In the genomic region with DNA sequence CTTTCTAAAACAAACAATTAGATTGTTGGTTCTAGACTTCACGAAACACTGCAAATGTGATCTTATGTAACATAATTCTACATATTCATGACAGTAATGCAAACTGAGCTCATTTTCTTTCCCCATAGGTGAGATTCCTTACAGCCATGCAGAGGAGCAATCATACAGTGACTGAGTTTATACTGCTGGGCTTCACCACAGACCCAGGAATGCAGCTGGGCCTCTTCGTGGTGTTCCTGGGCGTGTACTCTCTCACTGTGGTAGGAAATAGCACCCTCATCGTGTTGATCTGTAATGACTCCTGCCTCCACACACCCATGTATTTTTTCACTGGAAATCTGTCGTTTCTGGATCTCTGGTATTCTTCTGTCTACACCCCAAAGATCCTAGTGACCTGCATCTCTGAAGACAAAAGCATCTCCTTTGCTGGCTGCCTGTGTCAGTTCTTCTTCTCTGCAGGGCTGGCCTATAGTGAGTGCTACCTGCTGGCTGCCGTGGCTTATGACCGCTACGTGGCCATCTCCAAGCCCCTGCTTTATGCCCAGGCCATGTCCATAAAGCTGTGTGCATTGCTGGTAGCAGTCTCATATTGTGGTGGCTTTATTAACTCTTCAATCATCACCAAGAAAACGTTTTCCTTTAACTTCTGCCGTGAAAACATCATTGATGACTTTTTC, we compare ENCODE assay signal across 20 cellular contexts. TPM values are rescaled to one million over a fixed set of nuclear protein-coding genes. Genes with fewer than 3 reads are reported as not detected.
DNase-seq lines count a peak whose midpoint lies in the region; ATAC-seq and TF ChIP-seq lines count a peak whose summit lies in the region.
"Had no signal": no experiment of that assay in that cellular context is flagged by ENCODE, and none has a peak within 500 bp of the region (broad histone marks: within the 10 kb centered on the region; RNA-seq: fewer than 3 reads in every experiment).

No MANE protein-coding gene starts in this region.

- peaks cover 4% of the 10 kb centered on the region for H3K9me3 Mint-ChIP-seq in Calu3 (ENCODE audit: low read depth, unreplicated experiment)

- no peaks in the 10 kb centered on the region for H3K27me3 ChIP-seq in mammary epithelial cell (ENCODE audit: insufficient read depth, low read length)
- H3K27me3 ChIP-seq: esophagus muscularis mucosa, suprapubic skin had no signal

- DNase-seq in Calu3 (peak; percentile 51), KG1 (lab: John Stamatoyannopoulos, UW) (peak; percentile 15), mammary epithelial cell (peak; percentile 87), mucosa of descending colon (peak in 1 of 3 donors; percentile 23), COR-L47 (lab: John Stamatoyannopoulos, UW) (no peak), NCI-H748 treated with DMSO at 0.1 percent for 48 hours (lab: John Stamatoyannopoulos, UW) (no peak), NCI-H1048 (lab: John Stamatoyannopoulos, UW) (no peak)
- DNase-seq: activated CD8-positive, alpha-beta memory T cell treated with anti-CD3 and anti-CD28 coated beads, Interleukin-2, amount 50 U/mL, for 48 hours; activated effector memory CD4-positive, alpha-beta T cell treated with Interleukin-2 at 50 U/mL for 16 hours; amygdala; CD4-positive, CD25-positive, alpha-beta regulatory T cell; IMR-90; NCI-H1930; NCI-H446 had no signal

- H3K36me3 ChIP-seq in mammary epithelial cell (ENCODE audit: insufficient read depth, low read length), result no peaks in the 10 kb centered on the region
- no peaks in the 10 kb centered on the region for H3K36me3 ChIP-seq in mucosa of descending colon (ENCODE audit: low read depth)
- H3K36me3 ChIP-seq: esophagus muscularis mucosa, suprapubic skin had no signal

- H3K4me3 ChIP-seq in mammary epithelial cell (replicated peaks in 1 of 3; ENCODE audit: insufficient read depth in 1 of 3, low read depth in 2 of 3, low read length in 3 of 3) (no peak overlapping the region), mucosa of descending colon (no peak overlapping the region)
- H3K4me3 ChIP-seq: esophagus muscularis mucosa, suprapubic skin had no signal

- BruUV-seq in Calu3 (replicated peaks; lab: Mats Ljungman, UMichigan) (no TSS peak), mammary epithelial cell (replicated peaks; lab: Mats Ljungman, UMichigan) (no TSS peak)

- no peaks in the 10 kb centered on the region for H3K4me1 ChIP-seq in mammary epithelial cell (ENCODE audit: insufficient read depth, low read length)
- no peaks in the 10 kb centered on the region for H3K4me1 ChIP-seq in mucosa of descending colon (ENCODE audit: low read depth)
- H3K4me1 ChIP-seq: esophagus muscularis mucosa, suprapubic skin had no signal

- no peak overlapping the region for H3K4me3 Mint-ChIP-seq in Calu3 (ENCODE audit: low read depth, unreplicated experiment)
- H3K4me3 Mint-ChIP-seq: CD4-positive, CD25-positive, alpha-beta regulatory T cell; central memory CD8-positive, alpha-beta T cell had no signal

- H3K9ac ChIP-seq in mammary epithelial cell (ENCODE audit: insufficient read depth, low read length), result no peak overlapping the region

- TF ChIP-seq CTCF in Calu3 (IDR thresholded peaks at IDR 0.05; ENCODE audit: unreplicated experiment) (no peak), mammary epithelial cell (conservative IDR thresholded peaks at IDR 0.05 in 1 of 2, IDR thresholded peaks at IDR 0.05 in 1 of 2; ENCODE audit: extremely low read depth in 1 of 2, insufficient read depth in 1 of 2, low read depth in 1 of 2, low read length in 2 of 2) (no peak), mucosa of descending colon (IDR thresholded peaks at IDR 0.05) (no peak)

- H3K27ac Mint-ChIP-seq in Calu3 (ENCODE audit: unreplicated experiment), result no peak overlapping the region

- no peaks in the 10 kb centered on the region for H4K20me1 ChIP-seq in mammary epithelial cell (ENCODE audit: insufficient read depth, low read length)

- H3K4me1 Mint-ChIP-seq in Calu3 (ENCODE audit: low read depth, unreplicated experiment), result no peaks in the 10 kb centered on the region
- H3K4me1 Mint-ChIP-seq: CD4-positive, CD25-positive, alpha-beta regulatory T cell; central memory CD8-positive, alpha-beta T cell had no signal

- WGBS in mammary epithelial cell (ENCODE audit: low coverage, missing lambda C conversion rate), result 48% methylated on average over 10 of the region's 10 CpGs

- in situ Hi-C loops in mammary epithelial cell (cut with MboI; ENCODE audit: low sequenced_read_pairs in 2 of 2), result no loop called here

- no peaks in the 10 kb centered on the region for H3K36me3 Mint-ChIP-seq in Calu3 (ENCODE audit: insufficient read depth, unreplicated experiment)
- H3K36me3 Mint-ChIP-seq: CD4-positive, CD25-positive, alpha-beta regulatory T cell had no signal

- no peaks in the 10 kb centered on the region for H3K79me2 ChIP-seq in mammary epithelial cell (ENCODE audit: insufficient read depth, low read length)

- CTCF ChIA-PET in Calu3 (lab: Charles Lee) (no interaction called here), mammary epithelial cell (lab: Charles Lee; ENCODE audit: low non-redundant PET) (no interaction called here)

- H3K27me3 Mint-ChIP-seq in Calu3 (ENCODE audit: unreplicated experiment), result no peaks in the 10 kb centered on the region
- H3K27me3 Mint-ChIP-seq: CD4-positive, CD25-positive, alpha-beta regulatory T cell; central memory CD8-positive, alpha-beta T cell had no signal

- intact Hi-C loops in Calu3 (cut with micrococcal nuclease; ENCODE audit: unreplicated experiment) (loop anchor here (5.0 kb wide), 2 partner anchors 78 to 82 kb away; no protein-coding TSS in a partner anchor), mammary epithelial cell (cut with micrococcal nuclease) (loop anchor here (10.0 kb wide), 1 partner anchor 76 kb away; no protein-coding TSS in a partner anchor), mucosa of descending colon (cut with DNase I, micrococcal nuclease) (no loop called here)

- peak overlapping the region; percentile 13 for H3K4me2 ChIP-seq in mammary epithelial cell (ENCODE audit: insufficient read depth, low read depth, low read length)

- dilution Hi-C loops in mammary epithelial cell (cut with HindIII; ENCODE audit: low sequenced_read_pairs), result no loop called here

- H3K9me3 ChIP-seq in mammary epithelial cell (replicated peaks; ENCODE audit: insufficient read depth, low read length) (no peaks in the 10 kb centered on the region), mucosa of descending colon (no peaks in the 10 kb centered on the region)
- H3K9me3 ChIP-seq: esophagus muscularis mucosa, suprapubic skin had no signal

- H2AFZ ChIP-seq in mammary epithelial cell (ENCODE audit: low read depth, low read length), result peak overlapping the region; percentile 66

- ATAC-seq in mucosa of descending colon, result peak; percentile 50
- ATAC-seq in GM18909 (IDR thresholded peaks at IDR 0.05; ENCODE audit: poor library complexity, unreplicated experiment), result no peak

- no peak overlapping the region for H3K27ac ChIP-seq in mammary epithelial cell (ENCODE audit: insufficient read depth, low read depth, low read length)
- H3K27ac ChIP-seq: esophagus muscularis mucosa, RWPE1, suprapubic skin had no signal

RNA-seq across cellular contexts. Expression of gene OR9G1, which starts 1.5 kb away (rescaled TPM):
- total RNA-seq in Calu3 (2022), result not detected in 2 replicates
- not detected for total RNA-seq in mammary epithelial cell
- not detected for polyA plus RNA-seq in mammary epithelial cell
- not detected for polyA minus RNA-seq in mammary epithelial cell
- not detected for total RNA-seq in mucosa of descending colon
- total RNA-seq: CD4-positive, CD25-positive, alpha-beta regulatory T cell; esophagus muscularis mucosa; IMR-90; liver; suprapubic skin had no signal
- polyA plus RNA-seq: CD4-positive, CD25-positive, alpha-beta regulatory T cell; IMR-90; liver had no signal

RNA-seq across cellular contexts. Expression of gene OR5AR1, which starts 36.9 kb away (rescaled TPM):
- total RNA-seq in Calu3 (2022) (not detected in 2 replicates), mammary epithelial cell (not detected), mucosa of descending colon (not detected)
- polyA plus RNA-seq in mammary epithelial cell, result not detected
- not detected for polyA minus RNA-seq in mammary epithelial cell
- total RNA-seq: CD4-positive, CD25-positive, alpha-beta regulatory T cell; esophagus muscularis mucosa; IMR-90; liver; suprapubic skin had no signal
- polyA plus RNA-seq: CD4-positive, CD25-positive, alpha-beta regulatory T cell; IMR-90; liver had no signal

RNA-seq across cellular contexts. Expression of gene OR9G4, which starts 48.1 kb away (rescaled TPM):
- total RNA-seq in Calu3 (2022) (not detected in 2 replicates), mammary epithelial cell (not detected), mucosa of descending colon (not detected)
- polyA plus RNA-seq in mammary epithelial cell, result not detected
- polyA minus RNA-seq in mammary epithelial cell, result not detected
- total RNA-seq: CD4-positive, CD25-positive, alpha-beta regulatory T cell; esophagus muscularis mucosa; IMR-90; liver; suprapubic skin had no signal
- polyA plus RNA-seq: CD4-positive, CD25-positive, alpha-beta regulatory T cell; IMR-90; liver had no signal

RNA-seq across cellular contexts. Expression of gene OR5AP2, which starts 58.1 kb away (rescaled TPM):
- total RNA-seq in Calu3 (2022) (not detected in 2 replicates), mammary epithelial cell (not detected), mucosa of descending colon (not detected)
- polyA plus RNA-seq in mammary epithelial cell, result not detected
- polyA minus RNA-seq in mammary epithelial cell, result not detected
- total RNA-seq: CD4-positive, CD25-positive, alpha-beta regulatory T cell; esophagus muscularis mucosa; IMR-90; liver; suprapubic skin had no signal
- polyA plus RNA-seq: CD4-positive, CD25-positive, alpha-beta regulatory T cell; IMR-90; liver had no signal

Comparison
In these comparisons a context has a peak if more than half of its experiments do, and no peak if none do; other contexts are left out.
1. DNase-seq: peak in Calu3 (single experiment), KG1 (single experiment) and mammary epithelial cell (single experiment); none in COR-L47 (single experiment), NCI-H748 treated with DMSO at 0.1 percent for 48 hours (single experiment) and NCI-H1048 (single experiment).
2. intact Hi-C loops: an anchor here in Calu3 (5.0 kb wide) and mammary epithelial cell (10.0 kb wide); none called in mucosa of descending colon.